ENCODE assay signal across 12 cellular contexts in the genomic region with DNA sequence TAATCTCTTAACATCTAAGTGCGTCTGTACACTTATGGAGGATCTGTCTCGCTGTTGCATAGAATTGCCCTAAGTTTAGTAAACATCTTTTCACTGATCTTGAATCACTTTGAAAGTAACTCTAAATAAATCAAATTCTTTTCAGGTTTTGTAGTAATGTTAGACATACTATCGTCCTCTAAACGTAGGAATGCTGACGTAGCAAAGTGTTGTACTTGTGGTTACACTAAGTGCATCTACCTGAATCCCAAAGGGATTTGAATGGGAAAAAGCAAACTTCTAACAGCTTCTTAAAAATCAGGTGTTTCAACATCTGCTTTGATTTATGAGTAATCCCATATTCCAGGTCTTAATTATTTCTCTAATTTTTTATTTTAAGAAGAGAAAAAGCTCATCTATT. TPM values are rescaled to one million over a fixed set of nuclear protein-coding genes. Genes with fewer than 3 reads are reported as not detected.
A peak's percentile ranks its signal among the peaks of the same experiment; 100 is the strongest.
DNase-seq lines count a peak whose midpoint lies in the region; ATAC-seq, FAIRE-seq and TF ChIP-seq lines count a peak whose summit lies in the region.
"Had no signal": no experiment of that assay in that cellular context is flagged by ENCODE, and none has a peak within 500 bp of the region (broad histone marks: within the 10 kb centered on the region; RNA-seq: fewer than 3 reads in every experiment).

No MANE protein-coding gene starts in this region.

- no peaks in the 10 kb centered on the region for H3K4me1 ChIP-seq in HepG2 (ENCODE audit: insufficient read depth, low read length)
- H3K4me1 ChIP-seq in right lobe of liver = no peaks in the 10 kb centered on the region
- no peaks in the 10 kb centered on the region for H3K4me1 ChIP-seq in naive thymus-derived CD4-positive, alpha-beta T cell (ENCODE audit: control insufficient read depth in 2 of 2, insufficient read depth in 2 of 2, low read length in 2 of 2)

- no peak for TF ChIP-seq RAD21 in HepG2 (CRISPR knock-in tag; IDR thresholded peaks at IDR 0.05)

- H2AFZ ChIP-seq in HepG2 (ENCODE audit: low read length) = no peak overlapping the region

- H3K27ac Mint-ChIP-seq in WTC11 = peak overlapping the region; percentile 94
- H3K27ac Mint-ChIP-seq in naive thymus-derived CD4-positive, alpha-beta T cell = no peak overlapping the region
- H3K27ac Mint-ChIP-seq: B cell; CD4-positive, alpha-beta memory T cell had no signal

- TF ChIP-seq EP300 in HepG2 (IDR thresholded peaks at IDR 0.05; ENCODE audit: low read depth in 2 of 2, low read length in 2 of 2) = no peak
- no peak for TF ChIP-seq EP300 in HepG2 (CRISPR knock-in tag; IDR thresholded peaks at IDR 0.05; ENCODE audit: borderline replicate concordance)

- H3K4me3 ChIP-seq in HepG2 (replicated peaks in 1 of 3; ENCODE audit: insufficient read depth in 1 of 3, low read depth in 2 of 3, low read length in 3 of 3) (no peak overlapping the region), right lobe of liver (no peak overlapping the region)
- no peak overlapping the region for H3K4me3 ChIP-seq in naive thymus-derived CD4-positive, alpha-beta T cell (ENCODE audit: low read length)

- H3K4me1 Mint-ChIP-seq in WTC11 = peaks cover 85% of the 10 kb centered on the region
- H3K4me1 Mint-ChIP-seq in naive thymus-derived CD4-positive, alpha-beta T cell = peaks cover 0 to 2% (median 0%) of the 10 kb centered on the region in 7 donors
- H3K4me1 Mint-ChIP-seq: CD4-positive, alpha-beta memory T cell had no signal

- no TSS peak for BruUV-seq in HepG2 (replicated peaks; lab: Mats Ljungman, UMichigan)

- H3K79me2 ChIP-seq in HepG2 (ENCODE audit: insufficient read depth, low read length) = no peaks in the 10 kb centered on the region

- H3K27me3 Mint-ChIP-seq in WTC11 (ENCODE audit: low read depth) = no peaks in the 10 kb centered on the region
- no peaks in the 10 kb centered on the region for H3K27me3 Mint-ChIP-seq in naive thymus-derived CD4-positive, alpha-beta T cell

- CTCF ChIA-PET in HepG2 (lab: Yijun Ruan, JAX; ENCODE audit: low intra/inter-chr PET ratio, low total read pairs) (no interaction called here), WTC11 (lab: Charles Lee) (interaction anchor here (1.1 to 2.1 kb wide), 3 partner anchors 10 to 50 kb away, joined by 3 to 5 read pairs (median 3); a partner anchor contains a TSS)
- CTCF ChIA-PET in naive thymus-derived CD4-positive, alpha-beta T cell (lab: Charles Lee) = no interaction called here

- no peaks in the 10 kb centered on the region for H3K36me3 Mint-ChIP-seq in WTC11
- no peaks in the 10 kb centered on the region for H3K36me3 Mint-ChIP-seq in naive thymus-derived CD4-positive, alpha-beta T cell
- H3K36me3 Mint-ChIP-seq: CD4-positive, alpha-beta memory T cell had no signal

- no peak overlapping the region for H3K9ac ChIP-seq in HepG2 (ENCODE audit: insufficient read depth, low read depth, low read length)

- H3K27ac ChIP-seq in HepG2 (ENCODE audit: extremely low read length, insufficient read depth, low read length) (no peak overlapping the region), right lobe of liver (no peak overlapping the region)
- no peak overlapping the region for H3K27ac ChIP-seq in naive thymus-derived CD4-positive, alpha-beta T cell (ENCODE audit: low read depth, low read length)

- in situ Hi-C loops in HepG2 (cut with HindIII; ENCODE audit: extremely low pct_ligation_motif_present, low pct_unique_long_range_greater_than_20kb) = no loop called here

- no peak for DNase-seq in HepG2 (ENCODE audit: low spot score)
- DNase-seq in right lobe of liver = no peak
- no peak for DNase-seq in WTC11 (ENCODE audit: low spot score)
- no peak for DNase-seq in NCI-H446 treated with DMSO at 0.1 percent for 48 hours (lab: John Stamatoyannopoulos, UW)
- no peak for DNase-seq in naive thymus-derived CD4-positive, alpha-beta T cell
- DNase-seq in GF-D8 (lab: John Stamatoyannopoulos, UW) = no peak
- DNase-seq: C1 segment of cervical spinal cord; CD4-positive, alpha-beta memory T cell; DMS153; H7 had no signal

- ATAC-seq in HepG2 = no peak
- ATAC-seq in right lobe of liver = no peak
- ATAC-seq in WTC11 = no peak
- no peak for ATAC-seq in naive thymus-derived CD4-positive, alpha-beta T cell

- H3K9me3 ChIP-seq in HepG2 (ENCODE audit: low read length) (no peaks in the 10 kb centered on the region), right lobe of liver (no peaks in the 10 kb centered on the region)
- no peaks in the 10 kb centered on the region for H3K9me3 ChIP-seq in naive thymus-derived CD4-positive, alpha-beta T cell (ENCODE audit: control insufficient read depth in 2 of 3, low read length in 3 of 3)

- no peak for TF ChIP-seq POLR2A in HepG2 (IDR thresholded peaks at IDR 0.05; ENCODE audit: insufficient read depth in 1 of 2, low read depth in 2 of 2, low read length in 2 of 2)
- TF ChIP-seq POLR2A in right lobe of liver (IDR thresholded peaks at IDR 0.05) = no peak

- POLR2A ChIA-PET in HepG2 (lab: Yijun Ruan, JAX) = no interaction called here
- POLR2A ChIA-PET in WTC11 (lab: Charles Lee) = no interaction called here
- POLR2A ChIA-PET in naive thymus-derived CD4-positive, alpha-beta T cell (lab: Charles Lee) = no interaction called here

- intact Hi-C loops in HepG2 (cut with micrococcal nuclease; ENCODE audit: unreplicated experiment) (no loop called here), right lobe of liver (cut with DNase I) (no loop called here)
- intact Hi-C loops in naive thymus-derived CD4-positive, alpha-beta T cell (cut with micrococcal nuclease) = no loop called here

- 20% methylated on average over 5 of the region's 5 CpGs for WGBS in HepG2 (ENCODE audit: low lambda C conversion rate)
- WGBS in right lobe of liver (ENCODE audit: insufficient coverage, low coverage, low lambda C conversion rate, missing lambda C conversion rate) = 67% methylated on average over 5 of the region's 5 CpGs

- no peaks in the 10 kb centered on the region for H4K20me1 ChIP-seq in HepG2 (ENCODE audit: insufficient read depth, low read length)

- H3K36me3 ChIP-seq in HepG2 (replicated peaks in 1 of 2; ENCODE audit: control insufficient read depth in 1 of 2, insufficient read depth in 2 of 2, low read length in 2 of 2) = no peaks in the 10 kb centered on the region
- no peaks in the 10 kb centered on the region for H3K36me3 ChIP-seq in right lobe of liver
- H3K36me3 ChIP-seq in naive thymus-derived CD4-positive, alpha-beta T cell (ENCODE audit: control insufficient read depth in 2 of 3, insufficient read depth in 3 of 3, low read length in 3 of 3) = no peaks in the 10 kb centered on the region

- H3K27me3 ChIP-seq in HepG2 (ENCODE audit: control insufficient read depth in 1 of 2, insufficient read depth in 2 of 2, low read length in 2 of 2) (no peaks in the 10 kb centered on the region), right lobe of liver (no peaks in the 10 kb centered on the region)
- H3K27me3 ChIP-seq in naive thymus-derived CD4-positive, alpha-beta T cell (ENCODE audit: control insufficient read depth in 2 of 2, insufficient read depth in 2 of 2, low read length in 2 of 2) = no peaks in the 10 kb centered on the region

- no peak overlapping the region for H3K4me3 Mint-ChIP-seq in WTC11
- H3K4me3 Mint-ChIP-seq in naive thymus-derived CD4-positive, alpha-beta T cell = no peak overlapping the region
- H3K4me3 Mint-ChIP-seq: B cell; CD4-positive, alpha-beta memory T cell had no signal

- TF ChIP-seq CTCF in HepG2 (CRISPR knock-in tag; IDR thresholded peaks at IDR 0.05) (no peak), right lobe of liver (IDR thresholded peaks at IDR 0.05) (no peak), WTC11 (IDR thresholded peaks at IDR 0.05) (no peak)

- no peaks in the 10 kb centered on the region for H3K9me3 Mint-ChIP-seq in WTC11
- no peaks in the 10 kb centered on the region for H3K9me3 Mint-ChIP-seq in naive thymus-derived CD4-positive, alpha-beta T cell
- H3K9me3 Mint-ChIP-seq: CD4-positive, alpha-beta memory T cell had no signal

- H3K4me2 ChIP-seq in HepG2 (ENCODE audit: low read depth, low read length) = no peak overlapping the region

- FAIRE-seq in HepG2 (lab: Jason Lieb, UNC) = no peak
- FAIRE-seq in islet of Langerhans (lab: Jason Lieb, UNC) = peak; percentile 53

TF ChIP-seq in HepG2, 621 proteins besides CTCF, POLR2A, EP300 and RAD21 (continues in another document):
- TF ChIP-seq MAFK (conservative IDR thresholded peaks at IDR 0.05 in 1 of 2, IDR thresholded peaks at IDR 0.05 in 1 of 2; ENCODE audit: low read length in 2 of 2) (peak; percentile 94 to 97), MAFF (IDR thresholded peaks at IDR 0.05; ENCODE audit: low read depth, low read length) (peak; percentile 92)

RNA-seq across cellular contexts. Expression of a gene that starts 49.8 kb away (rescaled TPM):
- 0.04 and 0.07 TPM in 2 replicates for total RNA-seq in HepG2 (2016; rRNA removed; fragmentation: Illumina TruSeq; extraction: Trizol)
- not detected in 2 replicates for total RNA-seq in HepG2 (2016; cell fraction: cytosol; rRNA removed; fragmentation: Illumina TruSeq; extraction: Trizol; ENCODE audit: low read depth)
- total RNA-seq in HepG2 (2016; cell fraction: insoluble cytoplasmic fraction; rRNA removed; fragmentation: Illumina TruSeq; extraction: Trizol) = not detected in 2 replicates
- total RNA-seq in HepG2 (2016; cell fraction: membrane; rRNA removed; fragmentation: Illumina TruSeq; extraction: Trizol) = 0.06 and 0.07 TPM in 2 replicates
- not detected in 2 replicates for total RNA-seq in HepG2 (2016; cell fraction: nucleus; rRNA removed; fragmentation: Illumina TruSeq; extraction: Trizol)
- polyA plus RNA-seq in HepG2 (2011; rRNA removed) = not detected in 2 replicates
- polyA plus RNA-seq in HepG2 (2011; cell fraction: cytosol; rRNA removed) = not detected in 2 replicates
- polyA plus RNA-seq in HepG2 (2011; cell fraction: nucleus; rRNA removed) = not detected in 2 replicates
- polyA plus RNA-seq in HepG2 (2012) = not detected in 2 replicates
- polyA plus RNA-seq in HepG2 (2016; cell fraction: cytosol; fragmentation: Illumina TruSeq; extraction: Trizol; ENCODE audit: low read depth) = not detected in 2 replicates
- polyA plus RNA-seq in HepG2 (2016; cell fraction: insoluble cytoplasmic fraction; fragmentation: Illumina TruSeq; extraction: Trizol; ENCODE audit: low read depth) = 0.05 and 0.13 TPM in 2 replicates
- not detected in 2 replicates for polyA plus RNA-seq in HepG2 (2016; cell fraction: membrane; fragmentation: Illumina TruSeq; extraction: Trizol; ENCODE audit: low read depth)
- polyA plus RNA-seq in HepG2 (2016; cell fraction: nucleus; fragmentation: Illumina TruSeq; extraction: Trizol; ENCODE audit: insufficient read depth, low read depth) = not detected in 2 replicates
- polyA minus RNA-seq in HepG2 (2011; rRNA and poly(A)+ RNA removed; ENCODE audit: low replicate concordance) = 26.0 TPM in 1 of 2 replicates, not detected in the other
- 0.18 TPM in 1 of 2 replicates, not detected in the other for polyA minus RNA-seq in HepG2 (2011; cell fraction: cytosol; rRNA and poly(A)+ RNA removed)
- polyA minus RNA-seq in HepG2 (2011; cell fraction: nucleus; rRNA and poly(A)+ RNA removed) = 0.13 TPM in 1 of 2 replicates, not detected in the other
- total RNA-seq in right lobe of liver = 10 to 100 TPM; 14.8 to 20.9 (median 17.9) TPM
- 56.6 to 60.5 TPM (median 59.1 TPM) in 3 replicates for total RNA-seq in WTC11 (2021)
- 1 to 10 TPM in 1 of 5 experiments, under 1 TPM in 4; 0.14 to 1.1 (median 0.32) TPM for total RNA-seq in naive thymus-derived CD4-positive, alpha-beta T cell
- under 1 TPM; 0.13 to 0.17 TPM for polyA plus RNA-seq in naive thymus-derived CD4-positive, alpha-beta T cell

Comparison
In these comparisons a context has a peak if more than half of its experiments do, and no peak if none do; other contexts are left out.
1. RNA of a gene that starts 49.8 kb away (total RNA-seq): 56.6 to 60.5 TPM in WTC11 and 14.8 to 20.9 TPM in right lobe of liver; 0.14 to 1.1 TPM in naive thymus-derived CD4-positive, alpha-beta T cell and 0.04 to 0.07 TPM in HepG2; every median in the first group is over 4 times any median in the second.